In genomic region chr7:52758337-52758736, GRCh38 we compare ENCODE assay signal across 25 cellular contexts.
"Had no signal": no experiment of that assay in that cellular context is flagged by ENCODE, and none has a peak within 500 bp of the region (broad histone marks: within the 10 kb centered on the region; RNA-seq: fewer than 3 reads in every experiment).

No MANE protein-coding gene starts in this region.

- H3K27ac ChIP-seq: VCaP had no signal

- H3K27me3 Mint-ChIP-seq: activated CD4-positive, alpha-beta memory T cell treated with anti-CD3 and anti-CD28 coated beads for 36 hours; activated CD4-positive, alpha-beta T cell treated with anti-CD3 and anti-CD28 coated beads, Interleukin-2, amount 10 ng/mL, durations not matched to agents 7 days and 5 days; activated naive CD8-positive, alpha-beta T cell treated with anti-CD3 and anti-CD28 coated beads, Interleukin-2, amount 50 U/mL, for 24 hours; T-cell had no signal

- H3K36me3 Mint-ChIP-seq: activated CD4-positive, alpha-beta memory T cell treated with anti-CD3 and anti-CD28 coated beads for 36 hours; activated naive CD4-positive, alpha-beta T cell treated with anti-CD3 and anti-CD28 coated beads, Interleukin-2, amount 50 U/mL, for 72 hours; brain; T-cell had no signal

- H3K27ac Mint-ChIP-seq: activated CD4-positive, alpha-beta memory T cell treated with anti-CD3 and anti-CD28 coated beads for 36 hours; activated CD4-positive, alpha-beta T cell treated with anti-CD3 and anti-CD28 coated beads, Interleukin-2, amount 10 ng/mL, durations not matched to agents 7 days and 5 days; activated naive CD4-positive, alpha-beta T cell treated with anti-CD3 and anti-CD28 coated beads, Interleukin-2, amount 50 U/mL, for 72 hours; activated naive CD8-positive, alpha-beta T cell treated with anti-CD3 and anti-CD28 coated beads, Interleukin-2, amount 50 U/mL, for 24 hours; brain; T-cell had no signal

- H3K27me3 ChIP-seq: MG63 had no signal

- DNase-seq: activated CD4-positive, alpha-beta memory T cell treated with anti-CD3 and anti-CD28 coated beads for 36 hours; activated CD4-positive, alpha-beta T cell treated with anti-CD3 and anti-CD28 coated beads, Interleukin-2, amount 10 ng/mL, durations not matched to agents 7 days and 5 days; activated CD4-positive, CD25-positive, alpha-beta regulatory T cell; activated CD8-positive, alpha-beta memory T cell treated with anti-CD3 and anti-CD28 coated beads for 24 hours; activated effector memory CD4-positive, alpha-beta T cell treated with anti-CD3 and anti-CD28 coated beads, Interleukin-2, amount 50 U/mL, for 16 hours; activated naive CD4-positive, alpha-beta T cell treated with Interleukin-2 at 50 U/mL for 16 hours; activated naive CD8-positive, alpha-beta T cell treated with anti-CD3 and anti-CD28 coated beads, Interleukin-2, amount 50 U/mL, for 24 hours; activated T-cell treated with anti-CD3 and anti-CD28 coated beads, Interleukin-2, amount 50 U/mL, for 4 hours; amniotic stem cell; MG63; MV-4-11; NCI-H1092 treated with DMSO at 0.1 percent for 48 hours; NCI-H1417 treated with DMSO at 0.1 percent for 48 hours; NCI-H1694; NCI-H2029; NCI-H446; NCI-H524; NCI-H748 treated with DMSO at 0.1 percent for 48 hours; SIG-M5; T-cell; T-helper 2 cell; T1000 had no signal

- H3K36me3 ChIP-seq: MG63 had no signal

- H3K4me3 ChIP-seq: MG63 had no signal

- H3K9me3 ChIP-seq: MG63 had no signal

- H3K9me3 Mint-ChIP-seq: activated CD4-positive, alpha-beta T cell treated with anti-CD3 and anti-CD28 coated beads, Interleukin-2, amount 10 ng/mL, durations not matched to agents 7 days and 5 days had no signal

- H3K4me1 Mint-ChIP-seq: activated CD4-positive, alpha-beta T cell treated with anti-CD3 and anti-CD28 coated beads, Interleukin-2, amount 10 ng/mL, durations not matched to agents 7 days and 5 days; activated naive CD8-positive, alpha-beta T cell treated with anti-CD3 and anti-CD28 coated beads, Interleukin-2, amount 50 U/mL, for 24 hours; brain; T-cell had no signal

- H3K4me3 Mint-ChIP-seq: activated CD4-positive, alpha-beta memory T cell treated with anti-CD3 and anti-CD28 coated beads for 36 hours; activated CD4-positive, alpha-beta T cell treated with anti-CD3 and anti-CD28 coated beads, Interleukin-2, amount 10 ng/mL, durations not matched to agents 7 days and 5 days; activated naive CD8-positive, alpha-beta T cell treated with anti-CD3 and anti-CD28 coated beads, Interleukin-2, amount 50 U/mL, for 24 hours; activated T-cell treated with anti-CD3 and anti-CD28 coated beads, Interleukin-2, amount 50 U/mL, for 4 hours; brain; T-cell had no signal

- ATAC-seq: activated naive CD4-positive, alpha-beta T cell treated with anti-CD3 and anti-CD28 coated beads, Interleukin-2, amount 50 U/mL, for 72 hours; activated naive CD8-positive, alpha-beta T cell treated with anti-CD3 and anti-CD28 coated beads, Interleukin-2, amount 50 U/mL, for 24 hours; activated T-cell treated with anti-CD3 and anti-CD28 coated beads, Interleukin-2, amount 50 U/mL, for 4 hours; T-cell had no signal
